Comparison of ENCODE assay signal across 10 cellular contexts in genomic region chr13:114120486-114121430, GRCh38. TPM values are rescaled to one million over a fixed set of nuclear protein-coding genes. Genes with fewer than 3 reads are reported as not detected.
DNase-seq lines count a peak whose midpoint lies in the region; TF ChIP-seq lines count a peak whose summit lies in the region.
"Had no signal": no experiment of that assay in that cellular context is flagged by ENCODE, and none has a peak within 500 bp of the region (broad histone marks: within the 10 kb centered on the region; RNA-seq: fewer than 3 reads in every experiment).

No MANE protein-coding gene starts in this region.

- H3K9me3 ChIP-seq in BE2C: no peaks in the 10 kb centered on the region
- H3K9me3 ChIP-seq in HUES64 (ENCODE audit: insufficient read depth, low read depth, low read length): no peaks in the 10 kb centered on the region
- peaks cover 0 to 2% of the 10 kb centered on the region in 2 donors for H3K9me3 ChIP-seq in neuronal stem cell (replicated peaks in 1 of 2; ENCODE audit: control insufficient read depth in 2 of 2, insufficient read depth in 1 of 2, low read depth in 1 of 2, low read length in 2 of 2)

- H2BK120ac ChIP-seq in neuronal stem cell (ENCODE audit: low read depth, low read length): no peak overlapping the region

- H3K4me3 ChIP-seq in BE2C (ENCODE audit: low read depth, low read length) (no peak overlapping the region), HUES64 (ENCODE audit: low read length) (no peak overlapping the region), dorsolateral prefrontal cortex (no peak overlapping the region), neuronal stem cell (ENCODE audit: low read length in 2 of 2) (no peak overlapping the region)

- H3K18ac ChIP-seq in neuronal stem cell (ENCODE audit: low read length): peak overlapping the region; percentile 61

- no peak for TF ChIP-seq CTCF in BE2C (IDR thresholded peaks at IDR 0.05; ENCODE audit: low read depth, low read length)
- TF ChIP-seq CTCF in dorsolateral prefrontal cortex (IDR thresholded peaks at IDR 0.05 in 54 of 56, conservative IDR thresholded peaks at IDR 0.05 in 2 of 56; ENCODE audit: low read depth in 1 of 56, partially characterized antibody in 56 of 56): no peak
- no peak for TF ChIP-seq CTCF in GM20000 (IDR thresholded peaks at IDR 0.05; ENCODE audit: extremely low read depth, missing control alignments)

- H2BK15ac ChIP-seq in neuronal stem cell (ENCODE audit: low read length): peak overlapping the region; percentile 44

- DNase-seq in BE2C (peak; percentile 50), dorsolateral prefrontal cortex (no peak), neuronal stem cell (ENCODE audit: low spot score) (no peak), GM20000 (ENCODE audit: low spot score) (no peak), ecto neural progenitor cell (ENCODE audit: low spot score) (no peak), AG08396 (ENCODE audit: low spot score) (no peak), iPS-NIHi7 (ENCODE audit: extremely low spot score) (no peak)
- DNase-seq: NCI-H1105 had no signal

- no peak overlapping the region for H4K8ac ChIP-seq in neuronal stem cell (ENCODE audit: low read depth, low read length)

- WGBS in HUES64: 63% methylated on average over 26 of the region's 28 CpGs
- no CpG with 5 or more reads among the region's 28 CpGs for WGBS in neuronal stem cell (ENCODE audit: extremely low coverage in 2 of 2, insufficient read length in 2 of 2, insufficient replicate concordance in 1 of 2), 2 donors

- H3K9ac ChIP-seq in HUES64 (ENCODE audit: low read depth, low read length) (no peak overlapping the region), neuronal stem cell (ENCODE audit: low read depth, low read length, poor library complexity) (no peak overlapping the region)

- no peak overlapping the region for H2AFZ ChIP-seq in neuronal stem cell (ENCODE audit: low read length)

- no peak overlapping the region for H3K23ac ChIP-seq in neuronal stem cell (ENCODE audit: low read depth, low read length, poor library complexity)

- H4K91ac ChIP-seq in neuronal stem cell (ENCODE audit: low read depth, low read length, poor library complexity): no peak overlapping the region

- H3K4ac ChIP-seq in neuronal stem cell (ENCODE audit: low read length): no peak overlapping the region

- peaks cover 16% of the 10 kb centered on the region for H3K79me1 ChIP-seq in neuronal stem cell (ENCODE audit: low read depth, low read length)

- no peak overlapping the region for H3K4me2 ChIP-seq in neuronal stem cell (ENCODE audit: insufficient read depth, low read length, poor library complexity, severe bottlenecking)

- no peak overlapping the region for H2BK5ac ChIP-seq in neuronal stem cell (ENCODE audit: low read length)

- intact Hi-C loops in dorsolateral prefrontal cortex (cut with DNase I): no loop called here

- peak overlapping the region; percentile 76 for H2BK12ac ChIP-seq in neuronal stem cell (ENCODE audit: low read length)

- H3K27me3 ChIP-seq in BE2C (no peaks in the 10 kb centered on the region), HUES64 (ENCODE audit: insufficient read depth, low read length) (no peaks in the 10 kb centered on the region), dorsolateral prefrontal cortex (no peaks in the 10 kb centered on the region), neuronal stem cell (ENCODE audit: control insufficient read depth in 3 of 3, insufficient read depth in 3 of 3, low read depth in 1 of 3, low read length in 3 of 3) (no peaks in the 10 kb centered on the region)

- no peak overlapping the region for H2AK5ac ChIP-seq in neuronal stem cell (ENCODE audit: low read depth, low read length)

- H3K4me1 ChIP-seq in BE2C (peaks cover 12% of the 10 kb centered on the region), HUES64 (ENCODE audit: insufficient read depth, low read length) (peaks cover 21% of the 10 kb centered on the region), neuronal stem cell (ENCODE audit: control insufficient read depth in 2 of 2, insufficient read depth in 1 of 2, low read depth in 1 of 2, low read length in 2 of 2) (peaks cover 23 to 36% of the 10 kb centered on the region in 2 donors)

- no peak overlapping the region for H3K14ac ChIP-seq in neuronal stem cell (ENCODE audit: low read length)

- H3K27ac ChIP-seq in HUES64 (ENCODE audit: low read depth, low read length) (peak overlapping the region; percentile 68), dorsolateral prefrontal cortex (peak overlapping the region in 43 of 59 donors; percentile 3 to 77 (median 49)), neuronal stem cell (replicated peaks; ENCODE audit: low read length) (peak overlapping the region; percentile 11)

- no peaks in the 10 kb centered on the region for H3K36me3 ChIP-seq in BE2C
- H3K36me3 ChIP-seq in HUES64 (ENCODE audit: insufficient read depth, low read length): no peaks in the 10 kb centered on the region
- H3K36me3 ChIP-seq in neuronal stem cell (replicated peaks in 1 of 2; ENCODE audit: control insufficient read depth in 2 of 2, insufficient read depth in 2 of 2, low read length in 2 of 2): peaks cover 0 to 5% of the 10 kb centered on the region in 2 donors

RNA-seq across cellular contexts. Expression of gene RASA3, which starts 11.7 kb away (rescaled TPM):
- 5.1 TPM for polyA plus RNA-seq in BE2C (2012; ENCODE audit: insufficient read depth, insufficient read length, low read depth)
- polyA plus RNA-seq in HUES64 (2013, experiment 1 of 2): 12.3 TPM
- polyA plus RNA-seq in HUES64 (2013, experiment 2 of 2): 15.0 TPM
- total RNA-seq in dorsolateral prefrontal cortex: 10 to 100 TPM; 31.0 to 93.4 (median 44.7) TPM
- polyA plus RNA-seq in neuronal stem cell (2013, experiment 1 of 2): 9.5 TPM
- polyA plus RNA-seq in neuronal stem cell (2013, experiment 2 of 2): 8.9 TPM

RNA-seq across cellular contexts. Expression of gene CFAP97D2, which starts 58.3 kb away (rescaled TPM):
- polyA plus RNA-seq in BE2C (2012; ENCODE audit: insufficient read depth, insufficient read length, low read depth): not detected
- polyA plus RNA-seq in HUES64 (2013, experiment 1 of 2): not detected
- not detected for polyA plus RNA-seq in HUES64 (2013, experiment 2 of 2)
- 1 to 10 TPM in 35 of 120 experiments, under 1 TPM in 16, not detected in 69; 0.46 to 3.7 (median 1.3) TPM for total RNA-seq in dorsolateral prefrontal cortex
- 0.22 TPM for polyA plus RNA-seq in neuronal stem cell (2013, experiment 1 of 2)
- 0.11 TPM for polyA plus RNA-seq in neuronal stem cell (2013, experiment 2 of 2)
- polyA plus RNA-seq: keratinocyte had no signal

Comparison
In these comparisons a context has a peak if more than half of its experiments do, and no peak if none do; other contexts are left out.
1. H3K27ac ChIP-seq: peak in every context shown above with its lines; median percentile 68 in HUES64; 49 in dorsolateral prefrontal cortex; 11 in neuronal stem cell.